ENCODE assay signal across 8 cellular contexts in the genomic region with DNA sequence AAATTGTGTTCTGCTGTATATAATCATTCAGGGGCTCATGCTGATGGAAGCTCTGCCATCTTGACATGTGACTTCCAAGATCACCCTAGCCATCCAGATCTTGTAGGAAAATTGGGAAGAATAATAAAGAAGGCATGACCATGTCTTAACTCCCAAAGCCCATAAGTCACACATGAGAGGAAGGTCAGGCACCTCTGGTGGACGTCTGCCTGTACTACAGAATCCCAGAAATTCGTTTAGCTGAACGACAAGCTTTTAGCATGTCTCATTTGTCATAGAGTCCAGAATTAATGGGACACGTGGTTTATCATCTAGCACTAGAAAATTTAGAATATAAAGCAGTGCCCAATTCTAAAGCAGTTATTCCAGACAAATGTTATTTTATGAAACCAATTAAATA.
A peak's percentile ranks its signal among the peaks of the same experiment; 100 is the strongest.
DNase-seq lines count a peak whose midpoint lies in the region; ATAC-seq and TF ChIP-seq lines count a peak whose summit lies in the region.

No MANE protein-coding gene starts in this region.

- no peaks in the 10 kb centered on the region for H3K36me3 ChIP-seq in kidney epithelial cell (ENCODE audit: control insufficient read depth, insufficient read depth, low read length)

- peak; percentile 59 for DNase-seq in OCI-M1 (lab: John Stamatoyannopoulos, UW)
- DNase-seq in kidney epithelial cell (ENCODE audit: low read depth) = no peak
- DNase-seq in activated naive CD4-positive, alpha-beta T cell treated with anti-CD3 and anti-CD28 coated beads for 36 hours = no peak
- no peak for DNase-seq in CD1c-positive myeloid dendritic cell (ENCODE audit: extremely low spot score)
- no peak for DNase-seq in NCI-H345 treated with DMSO at 0.1 percent for 48 hours (lab: John Stamatoyannopoulos, UW; ENCODE audit: unreplicated experiment)
- no peak for DNase-seq in caudate nucleus (lab: John Stamatoyannopoulos, UW)

- H3K9me3 Mint-ChIP-seq in activated naive CD4-positive, alpha-beta T cell treated with anti-CD3 and anti-CD28 coated beads for 36 hours = no peaks in the 10 kb centered on the region

- no peak overlapping the region for H3K27ac Mint-ChIP-seq in activated naive CD4-positive, alpha-beta T cell treated with anti-CD3 and anti-CD28 coated beads for 36 hours

- TF ChIP-seq CTCF in GM12874 (IDR thresholded peaks at IDR 0.05; ENCODE audit: insufficient read depth, low read depth, low read length) (peak; percentile 58; the same call in 1 of the 2 replicates), kidney epithelial cell (IDR thresholded peaks at IDR 0.05; ENCODE audit: insufficient read depth, low read length, poor library complexity, severe bottlenecking) (peak; percentile 42)

- H3K4me3 ChIP-seq in kidney epithelial cell (ENCODE audit: low read depth, low read length) = no peak overlapping the region

- H3K27ac ChIP-seq in caudate nucleus (ENCODE audit: low read depth, low read length) = no peak overlapping the region

- no peaks in the 10 kb centered on the region for H3K4me1 Mint-ChIP-seq in activated naive CD4-positive, alpha-beta T cell treated with anti-CD3 and anti-CD28 coated beads for 36 hours (ENCODE audit: low read depth)

- no peak overlapping the region for H3K4me3 Mint-ChIP-seq in activated naive CD4-positive, alpha-beta T cell treated with anti-CD3 and anti-CD28 coated beads for 36 hours

- H3K27me3 Mint-ChIP-seq in activated naive CD4-positive, alpha-beta T cell treated with anti-CD3 and anti-CD28 coated beads for 36 hours (ENCODE audit: low read depth) = peaks cover 21% of the 10 kb centered on the region

- no peaks in the 10 kb centered on the region for H3K27me3 ChIP-seq in kidney epithelial cell (ENCODE audit: control insufficient read depth, insufficient read depth, low read length)

- H3K36me3 Mint-ChIP-seq in activated naive CD4-positive, alpha-beta T cell treated with anti-CD3 and anti-CD28 coated beads for 36 hours (ENCODE audit: low read depth) = no peaks in the 10 kb centered on the region

- CTCF ChIA-PET in activated naive CD4-positive, alpha-beta T cell treated with anti-CD3 and anti-CD28 coated beads for 36 hours (lab: Charles Lee) = no interaction called here

- intact Hi-C loops in activated naive CD4-positive, alpha-beta T cell treated with anti-CD3 and anti-CD28 coated beads for 36 hours (cut with micrococcal nuclease) = no loop called here

- ATAC-seq in HG02798 (IDR thresholded peaks at IDR 0.05; ENCODE audit: poor library complexity, unreplicated experiment) = peak; percentile 87
